ENCODE assay signal across 17 cellular contexts in genomic region chr15:74427607-74428441, GRCh38. TPM values are rescaled to one million over a fixed set of nuclear protein-coding genes. Genes with fewer than 3 reads are reported as not detected.
DNase-seq lines count a peak whose midpoint lies in the region; ATAC-seq and TF ChIP-seq lines count a peak whose summit lies in the region.
"Had no signal": no experiment of that assay in that cellular context is flagged by ENCODE, and none has a peak within 500 bp of the region (broad histone marks: within the 10 kb centered on the region; RNA-seq: fewer than 3 reads in every experiment).

No MANE protein-coding gene starts in this region.

- H3F3A ChIP-seq in smooth muscle cell (ENCODE audit: low read depth) = peaks cover 6% of the 10 kb centered on the region

- no peak for DNase-seq in activated naive CD4-positive, alpha-beta T cell treated with anti-CD3 and anti-CD28 coated beads for 36 hours
- DNase-seq in activated naive CD4-positive, alpha-beta T cell treated with anti-CD3 and anti-CD28 coated beads, Interleukin-2, amount 50 U/mL, for 16 hours = no peak
- DNase-seq in NCI-H226 (peak; percentile 72), cerebellum (ENCODE audit: low spot score) (peak; percentile 10), substantia nigra (lab: John Stamatoyannopoulos, UW) (peak in 1 of 49 donors; percentile 84), smooth muscle cell (lab: John Stamatoyannopoulos, UW; ENCODE audit: unreplicated experiment) (no peak), Right ventricle myocardium superior (no peak)
- DNase-seq: dermis blood vessel endothelial cell, lower lobe of right lung, NCI-H1092, NCI-H446, PC-3, small intestine, T-cell, thyroid gland had no signal

- H3K4me2 ChIP-seq in smooth muscle cell = no peak overlapping the region

- H3K4me3 ChIP-seq in smooth muscle cell = no peak overlapping the region
- H3K4me3 ChIP-seq: lower lobe of right lung, thyroid gland had no signal

- no peaks in the 10 kb centered on the region for H3K36me3 ChIP-seq in smooth muscle cell (ENCODE audit: low read depth)
- H3K36me3 ChIP-seq: lower lobe of right lung, neutrophil, thyroid gland had no signal

- H2AFZ ChIP-seq in smooth muscle cell (ENCODE audit: low read depth) = no peak overlapping the region

- H3K27ac ChIP-seq in substantia nigra (ENCODE audit: low read depth, low read length, poor library complexity, severe bottlenecking) = peak overlapping the region; percentile 93
- H3K27ac ChIP-seq in smooth muscle cell (ENCODE audit: low read depth) = no peak overlapping the region
- H3K27ac ChIP-seq: lower lobe of right lung, neutrophil, thyroid gland had no signal

- ATAC-seq in HG03280 (IDR thresholded peaks at IDR 0.05; ENCODE audit: unreplicated experiment) = no peak
- no peak for ATAC-seq in Right ventricle myocardium superior (ENCODE audit: poor library complexity)
- ATAC-seq: PC-3, T-cell had no signal

- no peaks in the 10 kb centered on the region for H3K9me3 Mint-ChIP-seq in activated naive CD4-positive, alpha-beta T cell treated with anti-CD3 and anti-CD28 coated beads for 36 hours
- H3K9me3 Mint-ChIP-seq: T-cell had no signal

- H3K4me1 ChIP-seq in smooth muscle cell (ENCODE audit: low read depth) = peaks cover 26% of the 10 kb centered on the region

- peaks cover 46% of the 10 kb centered on the region for H3K36me3 Mint-ChIP-seq in activated naive CD4-positive, alpha-beta T cell treated with anti-CD3 and anti-CD28 coated beads for 36 hours (ENCODE audit: low read depth)
- H3K36me3 Mint-ChIP-seq: T-cell had no signal

- no peaks in the 10 kb centered on the region for H3K9me3 ChIP-seq in smooth muscle cell (replicated peaks; ENCODE audit: low read depth)
- H3K9me3 ChIP-seq: lower lobe of right lung, neutrophil, thyroid gland had no signal

- peaks cover 100% of the 10 kb centered on the region for H4K20me1 ChIP-seq in smooth muscle cell (ENCODE audit: low read depth)

- CTCF ChIA-PET in activated naive CD4-positive, alpha-beta T cell treated with anti-CD3 and anti-CD28 coated beads for 36 hours (lab: Charles Lee) = interaction anchor here (0.9 to 2.2 kb wide), 5 partner anchors 9 to 45 kb away, joined by 3 to 11 read pairs (median 4); no protein-coding TSS in a partner anchor

- H3K27ac Mint-ChIP-seq in activated naive CD4-positive, alpha-beta T cell treated with anti-CD3 and anti-CD28 coated beads for 36 hours = peak overlapping the region; percentile 85

- no peak overlapping the region for H3K4me3 Mint-ChIP-seq in activated naive CD4-positive, alpha-beta T cell treated with anti-CD3 and anti-CD28 coated beads for 36 hours
- H3K4me3 Mint-ChIP-seq: T-cell had no signal

- no peak overlapping the region for H3K9ac ChIP-seq in smooth muscle cell (ENCODE audit: low read depth)

- H3K79me2 ChIP-seq in smooth muscle cell (ENCODE audit: low read depth) = peaks cover 94% of the 10 kb centered on the region

- 91% methylated on average over 9 of the region's 9 CpGs for WGBS in smooth muscle cell (ENCODE audit: low lambda C conversion rate)

- TF ChIP-seq CTCF in smooth muscle cell (IDR thresholded peaks at IDR 0.05; ENCODE audit: borderline replicate concordance, insufficient read depth, poor library complexity, severe bottlenecking) = no peak

- H3K27me3 Mint-ChIP-seq in activated naive CD4-positive, alpha-beta T cell treated with anti-CD3 and anti-CD28 coated beads for 36 hours (ENCODE audit: low read depth) = no peaks in the 10 kb centered on the region

- peaks cover 87% of the 10 kb centered on the region for H3K4me1 Mint-ChIP-seq in activated naive CD4-positive, alpha-beta T cell treated with anti-CD3 and anti-CD28 coated beads for 36 hours (ENCODE audit: low read depth)

- no peaks in the 10 kb centered on the region for H3K27me3 ChIP-seq in smooth muscle cell (ENCODE audit: low read depth)
- H3K27me3 ChIP-seq: thyroid gland had no signal

- intact Hi-C loops in activated naive CD4-positive, alpha-beta T cell treated with anti-CD3 and anti-CD28 coated beads for 36 hours (cut with micrococcal nuclease) = no loop called here
- intact Hi-C loops in Right ventricle myocardium superior (cut with DNase I) = no loop called here

RNA-seq across cellular contexts. Expression of gene SEMA7A, which starts 5.9 kb away (rescaled TPM):
- total RNA-seq in activated naive CD4-positive, alpha-beta T cell treated with anti-CD3 and anti-CD28 coated beads for 36 hours = 10 to 100 TPM; 45.7 to 46.9 TPM
- total RNA-seq in cerebellum (18.1 TPM), smooth muscle cell (33.7 and 44.5 TPM in 2 replicates), Right ventricle myocardium superior (1.2 TPM)
- 9.3 and 14.9 TPM in 2 replicates for polyA plus RNA-seq in smooth muscle cell

RNA-seq across cellular contexts. Expression of gene UBL7, which starts 33.1 kb away (rescaled TPM):
- total RNA-seq in activated naive CD4-positive, alpha-beta T cell treated with anti-CD3 and anti-CD28 coated beads for 36 hours = 10 to 100 TPM; 43.0 to 47.0 TPM
- total RNA-seq in cerebellum = 18.8 TPM
- 54.5 and 60.6 TPM in 2 replicates for total RNA-seq in smooth muscle cell
- polyA plus RNA-seq in smooth muscle cell = 64.4 and 64.8 TPM in 2 replicates
- total RNA-seq in Right ventricle myocardium superior = 44.6 TPM

Comparison
In these comparisons a context has a peak if more than half of its experiments do, and no peak if none do; other contexts are left out.
1. DNase-seq: peak in NCI-H226 (single experiment) and cerebellum (single experiment); none in activated naive CD4-positive, alpha-beta T cell treated with anti-CD3 and anti-CD28 coated beads for 36 hours (single experiment), activated naive CD4-positive, alpha-beta T cell treated with anti-CD3 and anti-CD28 coated beads, Interleukin-2, amount 50 U/mL, for 16 hours (single experiment), smooth muscle cell (single experiment) and Right ventricle myocardium superior (single experiment).